In the genomic region with DNA sequence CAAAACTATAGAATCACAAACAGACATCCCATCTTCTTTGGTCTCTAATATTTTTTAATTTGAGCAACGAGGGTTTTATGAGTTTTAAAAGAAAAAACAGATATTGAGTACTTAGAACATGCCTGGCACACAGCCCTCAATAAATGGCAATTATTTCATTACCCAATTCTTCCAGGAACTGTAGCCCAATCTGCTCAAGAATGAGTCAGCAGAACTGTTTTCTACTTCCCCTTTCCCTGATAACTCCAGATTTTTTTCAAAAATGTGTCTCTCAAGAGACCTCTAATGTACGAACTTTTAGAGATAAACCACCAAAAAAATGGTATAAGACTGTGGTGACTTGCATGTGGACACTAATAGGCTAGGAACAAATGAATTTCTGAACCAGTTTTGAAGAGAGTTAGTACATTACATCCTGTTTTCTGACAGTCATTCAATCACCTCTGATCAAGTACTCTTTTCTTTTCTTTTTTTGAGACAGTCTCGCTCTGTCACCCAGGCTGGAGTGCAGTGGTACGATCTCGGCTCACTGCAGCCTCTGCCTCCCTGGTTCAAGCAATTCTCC, we compare ENCODE assay signal across 9 cellular contexts. TPM values are rescaled to one million over a fixed set of nuclear protein-coding genes. Genes with fewer than 3 reads are reported as not detected.
DNase-seq lines count a peak whose midpoint lies in the region; ATAC-seq and TF ChIP-seq lines count a peak whose summit lies in the region.
"Had no signal": no experiment of that assay in that cellular context is flagged by ENCODE, and none has a peak within 500 bp of the region (broad histone marks: within the 10 kb centered on the region; RNA-seq: fewer than 3 reads in every experiment).

No MANE protein-coding gene starts in this region.

- no peak overlapping the region for H3K4me3 ChIP-seq in GM23338
- H3K4me3 ChIP-seq: smooth muscle cell had no signal

- POLR2A ChIA-PET in RWPE1 (lab: Yijun Ruan, JAX; ENCODE audit: low non-redundant PET): no interaction called here

- H3K4me3 Mint-ChIP-seq in GM23338 (no peak overlapping the region), nephron progenitor cell (no peak overlapping the region)
- no peak overlapping the region for H3K4me3 Mint-ChIP-seq in stimulated activated memory B cell treated with anti-CD40 and anti-IgM and Interleukin-4, amounts not matched to agents 10 μg/mL and 1 μg/mL and 100 μg/mL, for 72 hours

- peaks cover 100% of the 10 kb centered on the region for H3K79me2 ChIP-seq in GM23338 (replicated peaks; ENCODE audit: insufficient read depth)

- H3F3A ChIP-seq in GM23338 (replicated peaks; ENCODE audit: low read depth): no peaks in the 10 kb centered on the region

- H3K27me3 Mint-ChIP-seq in GM23338 (ENCODE audit: insufficient read depth, low read depth, poor library complexity): no peaks in the 10 kb centered on the region
- no peaks in the 10 kb centered on the region for H3K27me3 Mint-ChIP-seq in stimulated activated memory B cell treated with anti-CD40 and anti-IgM and Interleukin-4, amounts not matched to agents 10 μg/mL and 1 μg/mL and 100 μg/mL, for 72 hours
- H3K27me3 Mint-ChIP-seq in nephron progenitor cell (ENCODE audit: low read depth, poor library complexity): no peaks in the 10 kb centered on the region

- no peak for DNase-seq in GM23338 (ENCODE audit: low spot score)
- no peak for DNase-seq in RWPE1 (ENCODE audit: low spot score)
- DNase-seq in fibroblast of peridontal ligament (ENCODE audit: extremely low read depth): peak; percentile 84
- DNase-seq in DMS114 treated with DMSO at 0.1 percent for 48 hours (lab: John Stamatoyannopoulos, UW; ENCODE audit: unreplicated experiment): no peak
- no peak for DNase-seq in ureter (ENCODE audit: low spot score)
- DNase-seq in nephron progenitor cell: no peak
- DNase-seq: T-helper 9 cell had no signal

- no peaks in the 10 kb centered on the region for H3K27me3 ChIP-seq in GM23338 (ENCODE audit: insufficient read depth)

- no peak overlapping the region for H3K27ac ChIP-seq in GM23338 (ENCODE audit: low read depth)
- H3K27ac ChIP-seq in RWPE1: peak overlapping the region; percentile 62

- peaks cover 38% of the 10 kb centered on the region for H4K20me1 ChIP-seq in GM23338 (replicated peaks; ENCODE audit: insufficient read depth)

- CTCF ChIA-PET in RWPE1 (lab: Yijun Ruan, JAX): no interaction called here

- no peaks in the 10 kb centered on the region for H3K4me1 ChIP-seq in GM23338 (ENCODE audit: insufficient read depth)

- TF ChIP-seq CTCF in GM23338 (conservative IDR thresholded peaks at IDR 0.05; ENCODE audit: low read depth in 2 of 2) (no peak), RWPE1 (conservative IDR thresholded peaks at IDR 0.05; ENCODE audit: low read depth) (no peak), nephron progenitor cell (IDR thresholded peaks at IDR 0.05) (no peak)

- no peak for ATAC-seq in GM23338
- ATAC-seq in stimulated activated memory B cell treated with anti-CD40 and anti-IgM and Interleukin-4, amounts not matched to agents 10 μg/mL and 1 μg/mL and 100 μg/mL, for 72 hours: no peak

- no peak overlapping the region for H3K4me2 ChIP-seq in GM23338
- H3K4me2 ChIP-seq: smooth muscle cell had no signal

- H3K4me1 Mint-ChIP-seq in GM23338: no peaks in the 10 kb centered on the region
- peaks cover 36% of the 10 kb centered on the region for H3K4me1 Mint-ChIP-seq in stimulated activated memory B cell treated with anti-CD40 and anti-IgM and Interleukin-4, amounts not matched to agents 10 μg/mL and 1 μg/mL and 100 μg/mL, for 72 hours
- peaks cover 4% of the 10 kb centered on the region for H3K4me1 Mint-ChIP-seq in nephron progenitor cell

- no peak overlapping the region for H2AFZ ChIP-seq in GM23338

- H3K36me3 ChIP-seq in GM23338 (ENCODE audit: insufficient read depth): no peaks in the 10 kb centered on the region

- H3K9me2 ChIP-seq in GM23338 (ENCODE audit: insufficient read depth): no peaks in the 10 kb centered on the region

- H3K9me3 Mint-ChIP-seq in GM23338 (no peaks in the 10 kb centered on the region), nephron progenitor cell (no peaks in the 10 kb centered on the region)
- no peaks in the 10 kb centered on the region for H3K9me3 Mint-ChIP-seq in stimulated activated memory B cell treated with anti-CD40 and anti-IgM and Interleukin-4, amounts not matched to agents 10 μg/mL and 1 μg/mL and 100 μg/mL, for 72 hours

- peaks cover 20% of the 10 kb centered on the region; the same call in 2 of the 3 replicates for H3K36me3 Mint-ChIP-seq in GM23338 (ENCODE audit: low read depth)
- peaks cover 15% of the 10 kb centered on the region for H3K36me3 Mint-ChIP-seq in stimulated activated memory B cell treated with anti-CD40 and anti-IgM and Interleukin-4, amounts not matched to agents 10 μg/mL and 1 μg/mL and 100 μg/mL, for 72 hours
- H3K36me3 Mint-ChIP-seq in nephron progenitor cell (ENCODE audit: low read depth): peaks cover 46% of the 10 kb centered on the region

- H3K27ac Mint-ChIP-seq in GM23338 (peak overlapping the region; percentile 86), nephron progenitor cell (no peak overlapping the region)
- H3K27ac Mint-ChIP-seq in stimulated activated memory B cell treated with anti-CD40 and anti-IgM and Interleukin-4, amounts not matched to agents 10 μg/mL and 1 μg/mL and 100 μg/mL, for 72 hours: peak overlapping the region; percentile 82

TF ChIP-seq in GM23338, 12 proteins besides CTCF, POLR2A, EP300 and RAD21 (continues in another document):
- TF ChIP-seq STAT1 (IDR thresholded peaks at IDR 0.05; ENCODE audit: unreplicated experiment) (no peak), CREB1 (CRISPR knock-in tag; IDR thresholded peaks at IDR 0.05; ENCODE audit: low read depth) (no peak), EZH2 (IDR thresholded peaks at IDR 0.05; ENCODE audit: low read depth, unreplicated experiment) (no peak), JUNB (IDR thresholded peaks at IDR 0.05; ENCODE audit: unreplicated experiment) (no peak), ZNF331 (CRISPR knock-in tag; IDR thresholded peaks at IDR 0.05; ENCODE audit: low read depth) (no peak), EZH2phosphoT487 (IDR thresholded peaks at IDR 0.05; ENCODE audit: unreplicated experiment) (no peak), NANOG (IDR thresholded peaks at IDR 0.05; ENCODE audit: borderline replicate concordance) (no peak), POLR2AphosphoS5 (IDR thresholded peaks at IDR 0.05; ENCODE audit: low read depth) (no peak)
- TF ChIP-seq, protein P1, sequence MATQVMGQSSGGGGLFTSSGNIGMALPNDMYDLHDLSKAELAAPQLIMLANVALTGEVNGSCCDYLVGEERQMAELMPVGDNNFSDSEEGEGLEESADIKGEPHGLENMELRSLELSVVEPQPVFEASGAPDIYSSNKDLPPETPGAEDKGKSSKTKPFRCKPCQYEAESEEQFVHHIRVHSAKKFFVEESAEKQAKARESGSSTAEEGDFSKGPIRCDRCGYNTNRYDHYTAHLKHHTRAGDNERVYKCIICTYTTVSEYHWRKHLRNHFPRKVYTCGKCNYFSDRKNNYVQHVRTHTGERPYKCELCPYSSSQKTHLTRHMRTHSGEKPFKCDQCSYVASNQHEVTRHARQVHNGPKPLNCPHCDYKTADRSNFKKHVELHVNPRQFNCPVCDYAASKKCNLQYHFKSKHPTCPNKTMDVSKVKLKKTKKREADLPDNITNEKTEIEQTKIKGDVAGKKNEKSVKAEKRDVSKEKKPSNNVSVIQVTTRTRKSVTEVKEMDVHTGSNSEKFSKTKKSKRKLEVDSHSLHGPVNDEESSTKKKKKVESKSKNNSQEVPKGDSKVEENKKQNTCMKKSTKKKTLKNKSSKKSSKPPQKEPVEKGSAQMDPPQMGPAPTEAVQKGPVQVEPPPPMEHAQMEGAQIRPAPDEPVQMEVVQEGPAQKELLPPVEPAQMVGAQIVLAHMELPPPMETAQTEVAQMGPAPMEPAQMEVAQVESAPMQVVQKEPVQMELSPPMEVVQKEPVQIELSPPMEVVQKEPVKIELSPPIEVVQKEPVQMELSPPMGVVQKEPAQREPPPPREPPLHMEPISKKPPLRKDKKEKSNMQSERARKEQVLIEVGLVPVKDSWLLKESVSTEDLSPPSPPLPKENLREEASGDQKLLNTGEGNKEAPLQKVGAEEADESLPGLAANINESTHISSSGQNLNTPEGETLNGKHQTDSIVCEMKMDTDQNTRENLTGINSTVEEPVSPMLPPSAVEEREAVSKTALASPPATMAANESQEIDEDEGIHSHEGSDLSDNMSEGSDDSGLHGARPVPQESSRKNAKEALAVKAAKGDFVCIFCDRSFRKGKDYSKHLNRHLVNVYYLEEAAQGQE (IDR thresholded peaks at IDR 0.05; ENCODE audit: unreplicated experiment): no peak
- TF ChIP-seq, protein P2, sequence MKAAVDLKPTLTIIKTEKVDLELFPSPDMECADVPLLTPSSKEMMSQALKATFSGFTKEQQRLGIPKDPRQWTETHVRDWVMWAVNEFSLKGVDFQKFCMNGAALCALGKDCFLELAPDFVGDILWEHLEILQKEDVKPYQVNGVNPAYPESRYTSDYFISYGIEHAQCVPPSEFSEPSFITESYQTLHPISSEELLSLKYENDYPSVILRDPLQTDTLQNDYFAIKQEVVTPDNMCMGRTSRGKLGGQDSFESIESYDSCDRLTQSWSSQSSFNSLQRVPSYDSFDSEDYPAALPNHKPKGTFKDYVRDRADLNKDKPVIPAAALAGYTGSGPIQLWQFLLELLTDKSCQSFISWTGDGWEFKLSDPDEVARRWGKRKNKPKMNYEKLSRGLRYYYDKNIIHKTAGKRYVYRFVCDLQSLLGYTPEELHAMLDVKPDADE (IDR thresholded peaks at IDR 0.05): no peak

RNA-seq across cellular contexts. Expression of a gene that starts 11.5 kb away (rescaled TPM):
- 21.5 and 22.7 TPM in 2 replicates for total RNA-seq in GM23338 (2014; rRNA removed; shearing (Covaris generic))
- polyA plus RNA-seq in GM23338 (2016; fragmentation: Nextera tagmentation; extraction: Ambion mirVana): 3.8 and 5.8 TPM in 2 replicates
- total RNA-seq in ureter: 35.0 TPM
